8 cellular contexts compared by ENCODE assay signal in genomic region chr19:8513687-8514504, GRCh38. TPM values are rescaled to one million over a fixed set of nuclear protein-coding genes. Genes with fewer than 3 reads are reported as not detected.
A peak's percentile ranks its signal among the peaks of the same experiment; 100 is the strongest.
DNase-seq lines count a peak whose midpoint lies in the region; ATAC-seq and TF ChIP-seq lines count a peak whose summit lies in the region.

TSS of gene ZNF414 (minus strand) at chr19:8514167. CDS start at chr19:8514046, 121 bp downstream.

- POLR2A ChIA-PET in T-cell (lab: Charles Lee) = interaction anchor here (0.6 to 0.8 kb wide), 5 partner anchors 25 to 545 kb away, joined by 3 to 7 read pairs (median 3); no protein-coding TSS in a partner anchor

- TF ChIP-seq POLR2A in tibial nerve (IDR thresholded peaks at IDR 0.05) = peak; percentile 61 to 74

- DNase-seq in GM13976 (ENCODE audit: low spot score) = peak; percentile 99
- peak; percentile 91 for DNase-seq in NCI-H146 (lab: John Stamatoyannopoulos, UW)
- peak; percentile 88 to 98 (median 96) for DNase-seq in T-cell
- peak; percentile 98 for DNase-seq in adipocyte (ENCODE audit: low read depth)
- peak; percentile 96 to 98 for DNase-seq in cardiac muscle cell (ENCODE audit: low read depth in 1 of 2, low spot score in 1 of 2)
- peak; percentile 97 to 98 for DNase-seq in tibial nerve (ENCODE audit: low spot score in 2 of 2)

- TF ChIP-seq EP300 in tibial nerve (IDR thresholded peaks at IDR 0.05) = peak; percentile 22 to 84

- peak; percentile 88 for ATAC-seq in HG02852 (IDR thresholded peaks at IDR 0.05; ENCODE audit: unreplicated experiment)
- peak; percentile 79 to 85 (median 80) for ATAC-seq in T-cell (replicated peaks in 1 of 4)

- peak within 1 kb of the TSS; percentile 89 to 92 (median 90) for H3K4me3 Mint-ChIP-seq in T-cell

- H2AFZ ChIP-seq in parathyroid adenoma = peak within 1 kb of the TSS; percentile 97

- H3K27ac ChIP-seq in cardiac muscle cell (peak within 1 kb of the TSS; percentile 100), parathyroid adenoma (peak within 1 kb of the TSS; percentile 99), tibial nerve (peak within 1 kb of the TSS; percentile 99 to 100 (median 100))

- 1% methylated on average over 43 to 59 of the region's 70 CpGs for WGBS in tibial nerve, 2 donors

- H3K27me3 ChIP-seq in adipocyte (replicated peaks; ENCODE audit: control insufficient read depth, insufficient read depth, low read length) = no peaks in the 10 kb centered on the region
- no peaks in the 10 kb centered on the region for H3K27me3 ChIP-seq in cardiac muscle cell
- no peaks in the 10 kb centered on the region for H3K27me3 ChIP-seq in parathyroid adenoma (ENCODE audit: control insufficient read depth, insufficient read depth, low read length)
- no peaks in the 10 kb centered on the region for H3K27me3 ChIP-seq in tibial nerve

- H3K9me3 ChIP-seq in adipocyte (ENCODE audit: control insufficient read depth, low read length) = no peaks in the 10 kb centered on the region
- no peaks in the 10 kb centered on the region for H3K9me3 ChIP-seq in cardiac muscle cell (ENCODE audit: low read depth)
- no peaks in the 10 kb centered on the region for H3K9me3 ChIP-seq in parathyroid adenoma (ENCODE audit: control insufficient read depth, low read length)
- H3K9me3 ChIP-seq in tibial nerve = no peaks in the 10 kb centered on the region

- CTCF ChIA-PET in T-cell (lab: Charles Lee) = interaction anchor here (0.6 to 1.3 kb wide), 6 partner anchors 26 to 1416 kb away, joined by 3 to 6 read pairs (median 4); partner anchors contain the start of gene MARCHF2 (in 1 of the 2)

- peak within 1 kb of the TSS; percentile 95 for H3K9ac ChIP-seq in adipocyte (ENCODE audit: low read length)
- H3K9ac ChIP-seq in parathyroid adenoma = peak within 1 kb of the TSS; percentile 97

- peaks cover 52 to 60% (median 57%) of the 10 kb centered on the region in 3 donors for H3K4me1 Mint-ChIP-seq in T-cell

- peak within 1 kb of the TSS; percentile 99 to 100 for H3K27ac Mint-ChIP-seq in T-cell

- in situ Hi-C loops in GM13976 (cut with MboI; ENCODE audit: low sequenced_read_pairs, unreplicated experiment) = no loop called here

- no peaks in the 10 kb centered on the region for H3K9me3 Mint-ChIP-seq in T-cell

- H3K4me3 ChIP-seq in adipocyte (ENCODE audit: low read length) (peak within 1 kb of the TSS; percentile 87), cardiac muscle cell (peak within 1 kb of the TSS; percentile 98), parathyroid adenoma (ENCODE audit: low read depth, low read length) (peak within 1 kb of the TSS; percentile 90), tibial nerve (peak within 1 kb of the TSS; percentile 64 to 96 (median 88))

- peak within 1 kb of the TSS; percentile 85 for H3K4me2 ChIP-seq in parathyroid adenoma (ENCODE audit: low read length)

- TF ChIP-seq CTCF in GM13976 (IDR thresholded peaks at IDR 0.05; ENCODE audit: borderline replicate concordance, control extremely low read depth, extremely low read depth, insufficient read depth, missing control alignments) = no peak
- no peak for TF ChIP-seq CTCF in cardiac muscle cell (IDR thresholded peaks at IDR 0.05; ENCODE audit: low read depth, low read length)
- no peak for TF ChIP-seq CTCF in parathyroid adenoma (IDR thresholded peaks at IDR 0.05)
- peak in 2 of 5 experiments; percentile 37 to 72 for TF ChIP-seq CTCF in tibial nerve (IDR thresholded peaks at IDR 0.05)

- no peaks in the 10 kb centered on the region for H3K79me2 ChIP-seq in parathyroid adenoma

- H3K36me3 Mint-ChIP-seq in T-cell = no peaks in the 10 kb centered on the region

- H3K4me1 ChIP-seq in adipocyte (ENCODE audit: control insufficient read depth, insufficient read depth, low read length) = peaks cover 33% of the 10 kb centered on the region
- peaks cover 7% of the 10 kb centered on the region for H3K4me1 ChIP-seq in cardiac muscle cell (ENCODE audit: low read depth)
- H3K4me1 ChIP-seq in parathyroid adenoma = peaks cover 9% of the 10 kb centered on the region
- peaks cover 0 to 44% (median 25%) of the 10 kb centered on the region in 4 donors for H3K4me1 ChIP-seq in tibial nerve

- peaks cover 2% of the 10 kb centered on the region for H3K36me3 ChIP-seq in adipocyte (ENCODE audit: control insufficient read depth, insufficient read depth, low read length, severe bottlenecking)
- no peaks in the 10 kb centered on the region for H3K36me3 ChIP-seq in cardiac muscle cell
- H3K36me3 ChIP-seq in parathyroid adenoma (ENCODE audit: control insufficient read depth, insufficient read depth, low read length) = no peaks in the 10 kb centered on the region
- peaks cover 0 to 25% (median 0%) of the 10 kb centered on the region in 3 donors for H3K36me3 ChIP-seq in tibial nerve

- no peaks in the 10 kb centered on the region for H3K27me3 Mint-ChIP-seq in T-cell

RNA-seq across cellular contexts. Expression of gene ZNF414, which starts in this region (rescaled TPM):
- total RNA-seq in T-cell = 10 to 100 TPM; 34.4 to 78.6 (median 67.2) TPM
- total RNA-seq in cardiac muscle cell = 21.1 and 50.7 TPM in 2 replicates
- 64.2 and 82.2 TPM in 2 replicates for polyA plus RNA-seq in cardiac muscle cell
- 10 to 100 TPM; 10.3 to 62.4 (median 21.2) TPM for total RNA-seq in tibial nerve

Comparison
In these comparisons a context has a peak if more than half of its experiments do, and no peak if none do; other contexts are left out.
1. Peak in every context shown above with its lines: DNase-seq, ATAC-seq, H3K4me3 ChIP-seq and H3K27ac ChIP-seq.